20 cellular contexts compared by ENCODE assay signal in genomic region chr21:17050156-17050555, GRCh38.
DNase-seq lines count a peak whose midpoint lies in the region; ATAC-seq, FAIRE-seq and TF ChIP-seq lines count a peak whose summit lies in the region.
"Had no signal": no experiment of that assay in that cellular context is flagged by ENCODE, and none has a peak within 500 bp of the region (broad histone marks: within the 10 kb centered on the region; RNA-seq: fewer than 3 reads in every experiment).

No MANE protein-coding gene starts in this region.

- H3K36me3 ChIP-seq in kidney (ENCODE audit: control insufficient read depth in 1 of 2, insufficient read depth in 2 of 2, low read length in 2 of 2), result no peaks in the 10 kb centered on the region
- H3K36me3 ChIP-seq: SJCRH30 had no signal

- H3K9me3 ChIP-seq in kidney (ENCODE audit: control insufficient read depth in 1 of 2, low read length in 2 of 2), result no peaks in the 10 kb centered on the region
- H3K9me3 ChIP-seq: SJCRH30 had no signal

- CTCF ChIA-PET in WTC11 (lab: Charles Lee), result no interaction called here

- peak overlapping the region; percentile 95 for H3K27ac Mint-ChIP-seq in WTC11
- H3K27ac Mint-ChIP-seq: B cell had no signal

- ATAC-seq in WTC11, result peak; percentile 53
- ATAC-seq: GM12878 had no signal

- H3K4me1 Mint-ChIP-seq in WTC11, result peaks cover 50% of the 10 kb centered on the region
- H3K4me1 Mint-ChIP-seq: B cell had no signal

- H3K36me3 Mint-ChIP-seq in WTC11, result peaks cover 6% of the 10 kb centered on the region; the same call in 1 of the 2 replicates

- no peak overlapping the region for H3K4me3 Mint-ChIP-seq in WTC11
- H3K4me3 Mint-ChIP-seq: B cell had no signal

- TF ChIP-seq CTCF in WTC11 (IDR thresholded peaks at IDR 0.05), result no peak
- TF ChIP-seq CTCF in fibroblast of villous mesenchyme (IDR thresholded peaks at IDR 0.05; ENCODE audit: insufficient read depth, low read depth, low read length), result no peak
- no peak for TF ChIP-seq CTCF in GM10266 (IDR thresholded peaks at IDR 0.05; ENCODE audit: control insufficient read depth, insufficient read depth, low read depth, missing control alignments)
- TF ChIP-seq CTCF in kidney (IDR thresholded peaks at IDR 0.05; ENCODE audit: borderline replicate concordance, extremely low read depth, insufficient read depth), result no peak

- H3K9ac ChIP-seq in kidney (ENCODE audit: low read length in 2 of 2), result no peak overlapping the region

- H3K4me1 ChIP-seq in kidney (ENCODE audit: control insufficient read depth in 1 of 2, insufficient read depth in 1 of 2, low read depth in 1 of 2, low read length in 2 of 2), result no peaks in the 10 kb centered on the region
- H3K4me1 ChIP-seq: SJCRH30 had no signal

- intact Hi-C loops in kidney (cut with DNase I), result no loop called here

- no peaks in the 10 kb centered on the region for H3K27me3 Mint-ChIP-seq in WTC11 (ENCODE audit: low read depth)
- H3K27me3 Mint-ChIP-seq: B cell had no signal

- peaks cover 10% of the 10 kb centered on the region for H3K9me3 Mint-ChIP-seq in WTC11

- FAIRE-seq in kidney (lab: Jason Lieb, UNC), result no peak
- FAIRE-seq: GM12878 had no signal

- H3K27ac ChIP-seq in kidney (ENCODE audit: low read depth in 2 of 2, low read length in 2 of 2), result no peak overlapping the region
- H3K27ac ChIP-seq: PC-9, RWPE1, SJCRH30 had no signal

- POLR2A ChIA-PET in WTC11 (lab: Charles Lee), result no interaction called here

- DNase-seq in DMS79 (lab: John Stamatoyannopoulos, UW), result peak; percentile 25
- DNase-seq in WTC11 (ENCODE audit: low spot score), result no peak
- peak; percentile 10 for DNase-seq in fibroblast of villous mesenchyme (ENCODE audit: low read depth)
- DNase-seq in renal cortical epithelial cell (ENCODE audit: low read depth), result peak; percentile 48
- no peak for DNase-seq in activated T-cell treated with anti-CD3 and anti-CD28 coated beads, Interleukin-2, amount 50 U/mL, for 48 hours
- DNase-seq in stimulated activated CD4-positive, alpha-beta T cell treated with anti-CD3 and anti-CD28 coated beads, Interleukin-4, amount 100 ng/mL, for 24 hours, result no peak
- no peak for DNase-seq in GM10266 (ENCODE audit: extremely low spot score)
- DNase-seq in kidney, result no peak
- DNase-seq: 8988T, COR-L47, GF-D8, NCI-H1417 treated with DMSO at 0.1 percent for 48 hours, NCI-H1930, NCI-H345, NCI-H526, PC-9, SJCRH30 had no signal

- H3K4me3 ChIP-seq in fibroblast of villous mesenchyme (ENCODE audit: low read depth, low read length) (no peak overlapping the region), kidney (ENCODE audit: low read length in 2 of 2) (no peak overlapping the region)
- H3K4me3 ChIP-seq: GM12878, PC-9, SJCRH30 had no signal

TF ChIP-seq in WTC11, 78 proteins besides CTCF, POLR2A, EP300 and RAD21:
- no peak for TF ChIP-seq RELA (CRISPR knock-in tag; IDR thresholded peaks at IDR 0.05; ENCODE audit: borderline replicate concordance)
- no peak for TF ChIP-seq CREM (CRISPR knock-in tag; IDR thresholded peaks at IDR 0.05)
- TF ChIP-seq USF1 (CRISPR knock-in tag; IDR thresholded peaks at IDR 0.05), result no peak
- TF ChIP-seq ATF2 (CRISPR knock-in tag; IDR thresholded peaks at IDR 0.05; ENCODE audit: borderline replicate concordance, low read depth), result no peak
- no peak for TF ChIP-seq ZNF532 (CRISPR knock-in tag; IDR thresholded peaks at IDR 0.05; ENCODE audit: borderline replicate concordance)
- no peak for TF ChIP-seq JUN (CRISPR knock-in tag; IDR thresholded peaks at IDR 0.05)
- TF ChIP-seq ZSCAN18 (CRISPR knock-in tag; IDR thresholded peaks at IDR 0.05), result no peak
- no peak for TF ChIP-seq ZNF138 (CRISPR knock-in tag; conservative IDR thresholded peaks at IDR 0.05)
- no peak for TF ChIP-seq SOX15 (CRISPR knock-in tag; IDR thresholded peaks at IDR 0.05)
- TF ChIP-seq ATF3 (CRISPR knock-in tag; conservative IDR thresholded peaks at IDR 0.05), result no peak
- TF ChIP-seq NFYB (CRISPR knock-in tag; conservative IDR thresholded peaks at IDR 0.05; ENCODE audit: low read depth), result no peak
- no peak for TF ChIP-seq ZBTB43 (CRISPR knock-in tag; IDR thresholded peaks at IDR 0.05)

Comparison
In these comparisons a context has a peak if more than half of its experiments do, and no peak if none do; other contexts are left out.
1. DNase-seq: peak in DMS79 (single experiment), fibroblast of villous mesenchyme (single experiment) and renal cortical epithelial cell (single experiment); none in WTC11 (single experiment), activated T-cell treated with anti-CD3 and anti-CD28 coated beads, Interleukin-2, amount 50 U/mL, for 48 hours (0 of 2), stimulated activated CD4-positive, alpha-beta T cell treated with anti-CD3 and anti-CD28 coated beads, Interleukin-4, amount 100 ng/mL, for 24 hours (single experiment), GM10266 (single experiment) and kidney (single experiment).